In the genomic region with DNA sequence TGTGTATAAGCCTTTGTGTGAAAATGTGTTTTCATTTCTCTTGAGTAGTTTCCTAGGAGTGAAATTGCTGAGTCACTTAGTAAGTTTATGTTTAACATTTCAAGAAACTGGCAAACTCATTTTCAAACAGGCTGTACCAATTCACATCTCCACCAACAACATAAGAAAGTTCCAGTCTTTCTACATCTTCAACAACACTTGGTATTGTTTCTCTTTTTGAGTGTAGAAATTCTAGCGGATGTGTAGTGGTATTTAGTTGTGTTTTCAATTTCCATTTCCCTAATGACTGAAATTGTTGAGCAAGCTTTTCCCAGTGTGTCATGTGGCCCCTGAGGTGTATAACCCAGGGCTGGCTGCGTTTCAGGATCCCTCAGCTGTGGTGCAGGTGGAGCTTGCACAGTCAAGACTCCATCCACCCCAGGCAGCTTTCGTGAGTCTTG, we compare ENCODE assay signal across 1 cellular context.
TF ChIP-seq lines count a peak whose summit lies in the region.

No MANE protein-coding gene starts in this region.

TF ChIP-seq in GM12878, 131 proteins besides CTCF, POLR2A, EP300 and RAD21 (continued from another document):
- TF ChIP-seq RELA (IDR thresholded peaks at IDR 0.05; ENCODE audit: borderline replicate concordance, partially characterized antibody) (no peak), PAX5 (IDR thresholded peaks at IDR 0.05; ENCODE audit: borderline replicate concordance, low read depth, low read length) (peak; percentile 38; the same call in 1 of the 2 replicates), SMC3 (IDR thresholded peaks at IDR 0.05; ENCODE audit: borderline replicate concordance, low read length) (no peak), ZNF384 (IDR thresholded peaks at IDR 0.05; ENCODE audit: borderline replicate concordance, low read depth, low read length) (no peak), NBN (IDR thresholded peaks at IDR 0.05) (0 out of 2 replicates have a peak, but pooled peaks have one; percentile 23), RUNX3 (IDR thresholded peaks at IDR 0.05; ENCODE audit: low read length) (peak; percentile 68), JUNB (IDR thresholded peaks at IDR 0.05) (peak; percentile 47), GABPA (IDR thresholded peaks at IDR 0.05; ENCODE audit: low read depth) (peak; percentile 15; the same call in 1 of the 2 replicates), NFIC (IDR thresholded peaks at IDR 0.05; ENCODE audit: low read depth, low read length) (peak; percentile 76)
- TF ChIP-seq, protein P1, sequence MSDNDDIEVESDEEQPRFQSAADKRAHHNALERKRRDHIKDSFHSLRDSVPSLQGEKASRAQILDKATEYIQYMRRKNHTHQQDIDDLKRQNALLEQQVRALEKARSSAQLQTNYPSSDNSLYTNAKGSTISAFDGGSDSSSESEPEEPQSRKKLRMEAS (IDR thresholded peaks at IDR 0.05; ENCODE audit: low read depth, low read length) = no peak
